In genomic region chr1:10472220-10473144, GRCh38 we compare ENCODE assay signal across 8 cellular contexts.
DNase-seq lines count a peak whose midpoint lies in the region; ATAC-seq, FAIRE-seq and TF ChIP-seq lines count a peak whose summit lies in the region.

Gene DFFA, minus strand, starts transcription at chr1:10472529. Its CDS starts 71 bp downstream, at chr1:10472458.

- no peak for TF ChIP-seq CTCF in AG04449 (IDR thresholded peaks at IDR 0.05; ENCODE audit: insufficient read depth, low read length, missing control alignments)

- DNase-seq in AG04449 (ENCODE audit: low read depth, low spot score) (peak; percentile 69), NCI-H345 treated with DMSO at 0.1 percent for 48 hours (lab: John Stamatoyannopoulos, UW; ENCODE audit: unreplicated experiment) (peak; percentile 94)
- peak; percentile 78 to 82 (median 80) for DNase-seq in activated CD4-positive, CD25-positive, alpha-beta regulatory T cell (lab: John Stamatoyannopoulos, UW)
- DNase-seq in central memory CD4-positive, alpha-beta T cell = peak; percentile 86
- DNase-seq in stimulated activated CD4-positive, alpha-beta T cell treated with anti-CD3 and anti-CD28 coated beads, Interleukin-12 subunit alpha, Interleukin-12 subunit beta, amount 100 ng/mL, for 4 hours = peak; percentile 87

- POLR2A ChIA-PET in AG04449 (lab: Yijun Ruan, JAX) = no interaction called here

- H3K4me3 ChIP-seq in AG04449 (ENCODE audit: low read depth, low read length) = peak within 1 kb of the TSS; percentile 92

- FAIRE-seq in islet of Langerhans (lab: Jason Lieb, UNC) = peak; percentile 56

- peak; percentile 79 for ATAC-seq in GM18907 (IDR thresholded peaks at IDR 0.05; ENCODE audit: unreplicated experiment)
- peak; percentile 84 for ATAC-seq in HG03175 (IDR thresholded peaks at IDR 0.05; ENCODE audit: unreplicated experiment)

- CTCF ChIA-PET in AG04449 (lab: Yijun Ruan, JAX) = interaction anchor here (0.9 to 2.6 kb wide), 5 partner anchors 15 to 42 kb away, joined by 3 to 7 read pairs (median 4); partner anchors contain the start of gene CENPS

Comparison
In these comparisons a context has a peak if more than half of its experiments do, and no peak if none do; other contexts are left out.
1. Peak in every context shown above with its lines: DNase-seq, ATAC-seq and H3K4me3 ChIP-seq.